In genomic region chr17:34974794-34975428, GRCh38 we compare ENCODE assay signal across 31 cellular contexts. TPM values are rescaled to one million over a fixed set of nuclear protein-coding genes. Genes with fewer than 3 reads are reported as not detected.
DNase-seq lines count a peak whose midpoint lies in the region; ATAC-seq and TF ChIP-seq lines count a peak whose summit lies in the region.
"Had no signal": no experiment of that assay in that cellular context is flagged by ENCODE, and none has a peak within 500 bp of the region (broad histone marks: within the 10 kb centered on the region; RNA-seq: fewer than 3 reads in every experiment).

No MANE protein-coding gene starts in this region.

- H3K36me3 Mint-ChIP-seq in activated T-cell treated with anti-CD3 and anti-CD28 coated beads, Interleukin-2, amount 50 U/mL, for 72 hours (ENCODE audit: insufficient read depth in 2 of 2), result no peaks in the 10 kb centered on the region
- no peaks in the 10 kb centered on the region for H3K36me3 Mint-ChIP-seq in T-helper 2 cell treated with Interferon-gamma antibody and Interleukin-4, amounts not matched to agents 5 μg/mL and 100 μg/mL, for 36 hours (ENCODE audit: low read depth)
- no peaks in the 10 kb centered on the region for H3K36me3 Mint-ChIP-seq in endodermal cell (ENCODE audit: low read depth)

- no peaks in the 10 kb centered on the region for H3K9me3 ChIP-seq in endodermal cell (ENCODE audit: control insufficient read depth, low read length)
- H3K9me3 ChIP-seq: BLaER1 treated with 17β-estradiol and CSF1 and Interleukin-3, amounts not matched to agents 10 nM and 100 nM; heart right ventricle; SJCRH30; thyroid gland had no signal

- peak; percentile 16 to 23 for DNase-seq in activated T-cell treated with anti-CD3 and anti-CD28 coated beads, Interleukin-2, amount 50 U/mL, for 72 hours
- DNase-seq in activated T-cell treated with anti-CD3 and anti-CD28 coated beads for 4 hours (no peak), endodermal cell (no peak), NCI-H510A treated with DMSO at 0.1 percent for 48 hours (lab: John Stamatoyannopoulos, UW) (no peak), posterior vena cava (ENCODE audit: low spot score) (no peak)
- DNase-seq in T-helper 2 cell treated with Interferon-gamma antibody and Interleukin-4, amounts not matched to agents 5 μg/mL and 100 μg/mL, for 36 hours (ENCODE audit: low spot score), result peak; percentile 59
- DNase-seq in stimulated activated CD4-positive, alpha-beta T cell treated with anti-CD3 and anti-CD28 coated beads, Interleukin-4, amount 100 ng/mL, for 4 hours, result no peak
- DNase-seq: activated naive CD4-positive, alpha-beta T cell treated with Interleukin-2 at 50 U/mL for 16 hours; activated T-cell treated with anti-CD3 and anti-CD28 coated beads, Interleukin-2, amount 50 U/mL, for 4 hours; amygdala; brain microvascular endothelial cell; cerebellar nuclear complex; dermis blood vessel endothelial cell; DMS153; H7; heart right ventricle; KBM-7; left ventricle myocardium superior; NCI-H1417 treated with DMSO at 0.1 percent for 48 hours; NCI-H2081; NCI-H226; right cardiac atrium; RPMI8226; SJCRH30; stimulated activated CD4-positive, alpha-beta T cell treated with anti-CD3 and anti-CD28 coated beads, Interleukin-1b, Interleukin-23, amount 100 ng/mL, for 48 hours; SW 1271; T-helper 9 cell; thyroid gland; WERI-Rb-1 had no signal

- H3K4me1 Mint-ChIP-seq in activated T-cell treated with anti-CD3 and anti-CD28 coated beads, Interleukin-2, amount 50 U/mL, for 72 hours (ENCODE audit: low read depth), result peaks cover 29% of the 10 kb centered on the region
- H3K4me1 Mint-ChIP-seq in T-helper 2 cell treated with Interferon-gamma antibody and Interleukin-4, amounts not matched to agents 5 μg/mL and 100 μg/mL, for 36 hours (ENCODE audit: low read depth), result peaks cover 39% of the 10 kb centered on the region
- peaks cover 18% of the 10 kb centered on the region for H3K4me1 Mint-ChIP-seq in endodermal cell

- no peak overlapping the region for H3K4me3 ChIP-seq in endodermal cell (ENCODE audit: low read length)
- H3K4me3 ChIP-seq: BLaER1 treated with 17β-estradiol and CSF1 and Interleukin-3, amounts not matched to agents 10 nM and 100 nM; heart right ventricle; SJCRH30; thyroid gland had no signal

- no peak for TF ChIP-seq CTCF in endodermal cell (conservative IDR thresholded peaks at IDR 0.05)

- ATAC-seq in activated T-cell treated with anti-CD3 and anti-CD28 coated beads, Interleukin-2, amount 50 U/mL, for 72 hours (replicated peaks in 1 of 2), result peak; percentile 79
- ATAC-seq: heart right ventricle, left ventricle myocardium superior, right cardiac atrium had no signal

- peak overlapping the region; percentile 2 to 52 for H3K4me3 Mint-ChIP-seq in activated T-cell treated with anti-CD3 and anti-CD28 coated beads, Interleukin-2, amount 50 U/mL, for 72 hours
- H3K4me3 Mint-ChIP-seq in T-helper 2 cell treated with Interferon-gamma antibody and Interleukin-4, amounts not matched to agents 5 μg/mL and 100 μg/mL, for 36 hours, result peak overlapping the region; percentile 17
- H3K4me3 Mint-ChIP-seq in endodermal cell, result no peak overlapping the region
- H3K4me3 Mint-ChIP-seq: activated T-cell treated with anti-CD3 and anti-CD28 coated beads, Interleukin-2, amount 50 U/mL, for 4 hours had no signal

- no peaks in the 10 kb centered on the region for H3K27me3 Mint-ChIP-seq in activated T-cell treated with anti-CD3 and anti-CD28 coated beads, Interleukin-2, amount 50 U/mL, for 72 hours (ENCODE audit: low read depth)
- no peaks in the 10 kb centered on the region for H3K27me3 Mint-ChIP-seq in T-helper 2 cell treated with Interferon-gamma antibody and Interleukin-4, amounts not matched to agents 5 μg/mL and 100 μg/mL, for 36 hours (ENCODE audit: low read depth)
- no peaks in the 10 kb centered on the region for H3K27me3 Mint-ChIP-seq in endodermal cell (ENCODE audit: insufficient read depth)

- WGBS in endodermal cell (ENCODE audit: insufficient coverage in 1 of 2, insufficient read length in 1 of 2), 2 experiments, result 72 to 88% methylated on average over 2 of the region's 2 CpGs

- H3K27ac ChIP-seq in endodermal cell (ENCODE audit: low read depth, low read length), result no peak overlapping the region
- H3K27ac ChIP-seq: BLaER1 treated with 17β-estradiol and CSF1 and Interleukin-3, amounts not matched to agents 10 nM and 100 nM; brain microvascular endothelial cell; heart right ventricle; parathyroid adenoma; SJCRH30; thyroid gland; WERI-Rb-1 had no signal

- no peaks in the 10 kb centered on the region for H3K36me3 ChIP-seq in endodermal cell (ENCODE audit: control insufficient read depth, insufficient read depth, low read length)
- H3K36me3 ChIP-seq: brain microvascular endothelial cell, heart right ventricle, SJCRH30, thyroid gland, WERI-Rb-1 had no signal

- intact Hi-C loops in posterior vena cava (cut with DNase I), result no loop called here

- H3K9ac ChIP-seq in endodermal cell (ENCODE audit: extremely low read depth, low read length, poor library complexity, severe bottlenecking), result no peak overlapping the region
- H3K9ac ChIP-seq: BLaER1 treated with 17β-estradiol and CSF1 and Interleukin-3, amounts not matched to agents 10 nM and 100 nM; parathyroid adenoma had no signal

- H3K27ac Mint-ChIP-seq in activated T-cell treated with anti-CD3 and anti-CD28 coated beads, Interleukin-2, amount 50 U/mL, for 72 hours, result peak overlapping the region; percentile 1
- H3K27ac Mint-ChIP-seq in T-helper 2 cell treated with Interferon-gamma antibody and Interleukin-4, amounts not matched to agents 5 μg/mL and 100 μg/mL, for 36 hours, result peak overlapping the region; percentile 76
- H3K27ac Mint-ChIP-seq in endodermal cell, result peak overlapping the region; percentile 10

- H3K4me1 ChIP-seq in endodermal cell (ENCODE audit: control insufficient read depth, insufficient read depth, low read length), result no peaks in the 10 kb centered on the region

- H3K9me3 Mint-ChIP-seq in activated T-cell treated with anti-CD3 and anti-CD28 coated beads, Interleukin-2, amount 50 U/mL, for 72 hours, result no peaks in the 10 kb centered on the region
- H3K9me3 Mint-ChIP-seq in T-helper 2 cell treated with Interferon-gamma antibody and Interleukin-4, amounts not matched to agents 5 μg/mL and 100 μg/mL, for 36 hours, result no peaks in the 10 kb centered on the region
- H3K9me3 Mint-ChIP-seq in endodermal cell, result no peaks in the 10 kb centered on the region
- H3K9me3 Mint-ChIP-seq: activated T-cell treated with anti-CD3 and anti-CD28 coated beads, Interleukin-2, amount 50 U/mL, for 4 hours had no signal

- H3K27me3 ChIP-seq in endodermal cell (ENCODE audit: control insufficient read depth, insufficient read depth, low read length, poor library complexity, severe bottlenecking), result no peaks in the 10 kb centered on the region
- H3K27me3 ChIP-seq: BLaER1 treated with 17β-estradiol and CSF1 and Interleukin-3, amounts not matched to agents 10 nM and 100 nM; brain microvascular endothelial cell; heart right ventricle; SJCRH30; thyroid gland had no signal

RNA-seq across cellular contexts. Expression of gene LIG3, which starts 5.4 kb away (rescaled TPM):
- 10 to 100 TPM; 39.1 to 44.0 TPM for total RNA-seq in activated T-cell treated with anti-CD3 and anti-CD28 coated beads, Interleukin-2, amount 50 U/mL, for 72 hours
- total RNA-seq in endodermal cell, result 100 to 1,000 TPM; 110 to 130 TPM
- polyA plus RNA-seq in endodermal cell (2013, experiment 1 of 2), result 73.1 TPM
- 55.9 TPM for polyA plus RNA-seq in endodermal cell (2013, experiment 2 of 2)
- total RNA-seq in posterior vena cava, result 10 to 100 TPM; 27.3 to 34.3 TPM

RNA-seq across cellular contexts. Expression of gene ZNF830, which starts 13.6 kb away (rescaled TPM):
- 10 to 100 TPM; 27.7 to 28.0 TPM for total RNA-seq in activated T-cell treated with anti-CD3 and anti-CD28 coated beads, Interleukin-2, amount 50 U/mL, for 72 hours
- total RNA-seq in endodermal cell (10 to 100 TPM; 18.5 to 23.3 TPM), posterior vena cava (10 to 100 TPM; 10.7 to 11.1 TPM)
- 12.4 TPM for polyA plus RNA-seq in endodermal cell (2013, experiment 1 of 2)
- polyA plus RNA-seq in endodermal cell (2013, experiment 2 of 2), result 8.3 TPM

RNA-seq across cellular contexts. Expression of gene CCT6B, which starts 13.7 kb away (rescaled TPM):
- total RNA-seq in activated T-cell treated with anti-CD3 and anti-CD28 coated beads, Interleukin-2, amount 50 U/mL, for 72 hours, result 1 to 10 TPM; 2.8 to 3.4 TPM
- total RNA-seq in endodermal cell (1 to 10 TPM in 1 of 2 donors, under 1 TPM in 1; 0.88 to 2.8 TPM), posterior vena cava (1 to 10 TPM; 1.8 to 2.4 TPM)
- polyA plus RNA-seq in endodermal cell (2013, experiment 1 of 2), result 2.4 TPM
- 1.9 TPM for polyA plus RNA-seq in endodermal cell (2013, experiment 2 of 2)

Comparison
In these comparisons a context has a peak if more than half of its experiments do, and no peak if none do; other contexts are left out.
1. DNase-seq: peak in activated T-cell treated with anti-CD3 and anti-CD28 coated beads, Interleukin-2, amount 50 U/mL, for 72 hours (2 of 2) and T-helper 2 cell treated with Interferon-gamma antibody and Interleukin-4, amounts not matched to agents 5 μg/mL and 100 μg/mL, for 36 hours (single experiment); none in activated T-cell treated with anti-CD3 and anti-CD28 coated beads for 4 hours (single experiment), endodermal cell (single experiment), stimulated activated CD4-positive, alpha-beta T cell treated with anti-CD3 and anti-CD28 coated beads, Interleukin-4, amount 100 ng/mL, for 4 hours (0 of 2), NCI-H510A treated with DMSO at 0.1 percent for 48 hours (single experiment) and posterior vena cava (single experiment).
2. H3K27ac Mint-ChIP-seq: peak in every context shown above with its lines; median percentile 76 in T-helper 2 cell treated with Interferon-gamma antibody and Interleukin-4, amounts not matched to agents 5 μg/mL and 100 μg/mL, for 36 hours; 10 in endodermal cell; 1 in activated T-cell treated with anti-CD3 and anti-CD28 coated beads, Interleukin-2, amount 50 U/mL, for 72 hours.